In the genomic region with DNA sequence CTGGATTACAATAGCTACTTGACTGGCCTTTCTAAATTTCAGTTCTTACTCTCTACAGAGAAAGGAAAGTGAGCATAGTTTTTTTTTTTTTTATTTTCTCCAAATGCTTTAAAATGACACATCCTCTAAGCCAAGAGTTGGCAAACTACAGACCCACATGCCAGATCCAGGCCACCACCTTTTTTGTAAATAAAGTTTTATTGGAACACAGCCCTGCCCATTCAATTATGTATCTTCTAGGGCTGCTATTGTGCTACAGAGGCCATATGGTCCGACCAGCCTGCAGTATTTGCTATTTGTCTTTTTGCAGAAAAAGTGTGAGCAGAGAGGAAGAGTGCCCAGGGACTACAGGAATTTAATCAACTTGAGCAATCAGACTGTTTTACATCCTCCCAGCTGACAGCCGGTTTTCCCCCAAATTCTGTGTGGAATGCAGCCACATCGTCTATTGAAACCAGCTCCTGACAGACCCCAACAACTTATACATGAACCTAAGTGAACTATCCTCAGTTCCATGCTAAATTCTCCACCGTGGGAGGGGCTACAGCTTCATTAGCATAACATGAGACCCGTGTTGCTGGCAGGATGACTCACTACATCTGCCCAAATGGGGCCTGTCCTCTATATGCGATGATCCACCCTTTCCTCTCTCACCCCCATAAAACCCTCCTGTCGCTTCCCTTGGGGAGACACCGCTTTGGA, we compare ENCODE assay signal across 19 cellular contexts.
DNase-seq lines count a peak whose midpoint lies in the region; ATAC-seq and TF ChIP-seq lines count a peak whose summit lies in the region.
"Had no signal": no experiment of that assay in that cellular context is flagged by ENCODE, and none has a peak within 500 bp of the region (broad histone marks: within the 10 kb centered on the region; RNA-seq: fewer than 3 reads in every experiment).

No MANE protein-coding gene starts in this region.

- H3K4me1 ChIP-seq in HUES64 (ENCODE audit: insufficient read depth, low read length) (peaks cover 27% of the 10 kb centered on the region), mesendoderm (ENCODE audit: control insufficient read depth, low read depth, low read length) (peaks cover 17% of the 10 kb centered on the region)
- H3K4me1 ChIP-seq: vagina had no signal

- peak overlapping the region; percentile 99 for H2BK15ac ChIP-seq in mesendoderm (replicated peaks; ENCODE audit: low read depth)

- no peaks in the 10 kb centered on the region for H3K79me2 ChIP-seq in mesendoderm (ENCODE audit: control insufficient read depth, insufficient read depth, low read length)

- H3K4me3 ChIP-seq in HUES64 (ENCODE audit: low read length) (no peak overlapping the region), cardiac fibroblast (replicated peaks in 1 of 2; ENCODE audit: low read depth in 2 of 2, low read length in 2 of 2) (no peak overlapping the region), mesendoderm (ENCODE audit: low read length) (no peak overlapping the region)
- H3K4me3 ChIP-seq: skin epidermis, vagina had no signal

- H3K9me3 Mint-ChIP-seq in stimulated activated effector memory CD8-positive, alpha-beta T cell treated with anti-CD3 and anti-CD28 coated beads, Interleukin-12 subunit alpha, Interleukin-12 subunit beta, amount 100 ng/mL, for 72 hours: no peaks in the 10 kb centered on the region

- no peak overlapping the region for H3K4me2 ChIP-seq in mesendoderm (ENCODE audit: low read length)

- H3K56ac ChIP-seq in mesendoderm (ENCODE audit: low read length): peak overlapping the region; percentile 68

- ATAC-seq in HG03342 (IDR thresholded peaks at IDR 0.05; ENCODE audit: unreplicated experiment): no peak
- ATAC-seq in stimulated activated effector memory CD8-positive, alpha-beta T cell treated with anti-CD3 and anti-CD28 coated beads, Interleukin-12 subunit alpha, Interleukin-12 subunit beta, amount 100 ng/mL, for 72 hours: no peak
- ATAC-seq in GM19452 (IDR thresholded peaks at IDR 0.05; ENCODE audit: unreplicated experiment): no peak
- ATAC-seq: esophagus mucosa; Right ventricle myocardium inferior; stimulated activated naive CD8-positive, alpha-beta T cell treated with anti-CD3 and anti-CD28 coated beads, Interleukin-15, Interleukin-2, amounts not matched to agents 100 U/mL and 50 U/mL, for 24 hours had no signal

- DNase-seq in DMS 273 (lab: John Stamatoyannopoulos, UW; ENCODE audit: unreplicated experiment) (peak; percentile 74), cardiac fibroblast (ENCODE audit: low read depth in 2 of 2) (peak; percentile 23 to 41), mesendoderm (peak; percentile 96), NOMO-1 treated with dmso at 0.1 percent for 144 hours (lab: John Stamatoyannopoulos, UW; ENCODE audit: unreplicated experiment) (no peak)
- DNase-seq in stimulated activated effector memory CD8-positive, alpha-beta T cell treated with anti-CD3 and anti-CD28 coated beads, Interleukin-12 subunit alpha, Interleukin-12 subunit beta, amount 100 ng/mL, for 72 hours (ENCODE audit: low spot score in 2 of 2): no peak
- DNase-seq: amygdala; cortex of kidney; NCI-H2081; NCI-H748 treated with DMSO at 0.1 percent for 48 hours; stimulated activated naive CD8-positive, alpha-beta T cell treated with anti-CD3 and anti-CD28 coated beads, Interleukin-15, Interleukin-2, amounts not matched to agents 100 U/mL and 50 U/mL, for 24 hours; T-helper 9 cell had no signal

- peak overlapping the region; percentile 94 for H2BK5ac ChIP-seq in mesendoderm (ENCODE audit: low read length)

- H3K9me3 ChIP-seq in HUES64 (ENCODE audit: insufficient read depth, low read depth, low read length): no peaks in the 10 kb centered on the region
- H3K9me3 ChIP-seq: vagina had no signal

- no peaks in the 10 kb centered on the region for H3K36me3 Mint-ChIP-seq in stimulated activated effector memory CD8-positive, alpha-beta T cell treated with anti-CD3 and anti-CD28 coated beads, Interleukin-12 subunit alpha, Interleukin-12 subunit beta, amount 100 ng/mL, for 72 hours

- no peak overlapping the region for H3K23ac ChIP-seq in mesendoderm (ENCODE audit: low read length)

- H3K4me1 Mint-ChIP-seq in stimulated activated effector memory CD8-positive, alpha-beta T cell treated with anti-CD3 and anti-CD28 coated beads, Interleukin-12 subunit alpha, Interleukin-12 subunit beta, amount 100 ng/mL, for 72 hours: no peaks in the 10 kb centered on the region

- TF ChIP-seq CTCF in cardiac fibroblast (IDR thresholded peaks at IDR 0.05; ENCODE audit: low read depth, low read length): no peak

- no peak overlapping the region for H3K27ac Mint-ChIP-seq in stimulated activated effector memory CD8-positive, alpha-beta T cell treated with anti-CD3 and anti-CD28 coated beads, Interleukin-12 subunit alpha, Interleukin-12 subunit beta, amount 100 ng/mL, for 72 hours

- H3K18ac ChIP-seq in mesendoderm (ENCODE audit: low read length): peak overlapping the region; percentile 99

- no peak overlapping the region for H4K5ac ChIP-seq in mesendoderm (ENCODE audit: low read length)

- H3K4ac ChIP-seq in mesendoderm (ENCODE audit: low read depth, low read length): peak overlapping the region; percentile 86

- H2BK120ac ChIP-seq in mesendoderm (ENCODE audit: low read depth, low read length): peak overlapping the region; percentile 96

- H4K8ac ChIP-seq in mesendoderm (ENCODE audit: low read depth, low read length): peak overlapping the region; percentile 57

- H3K4me3 Mint-ChIP-seq in stimulated activated effector memory CD8-positive, alpha-beta T cell treated with anti-CD3 and anti-CD28 coated beads, Interleukin-12 subunit alpha, Interleukin-12 subunit beta, amount 100 ng/mL, for 72 hours: no peak overlapping the region

- H3K36me3 ChIP-seq in HUES64 (ENCODE audit: insufficient read depth, low read length) (no peaks in the 10 kb centered on the region), mesendoderm (ENCODE audit: control insufficient read depth, insufficient read depth, low read length) (no peaks in the 10 kb centered on the region)
- H3K36me3 ChIP-seq: vagina had no signal

- H3K9ac ChIP-seq in HUES64 (ENCODE audit: low read depth, low read length) (no peak overlapping the region), mesendoderm (ENCODE audit: low read length) (peak overlapping the region; percentile 56)

- H3K27ac ChIP-seq in HUES64 (ENCODE audit: low read depth, low read length): peak overlapping the region; percentile 58; the same call in 1 of the 2 replicates
- peak overlapping the region; percentile 94 for H3K27ac ChIP-seq in mesendoderm (ENCODE audit: low read depth, low read length)
- H3K27ac ChIP-seq: HL-60, skin epidermis, vagina had no signal

- H3K27me3 ChIP-seq in HUES64 (ENCODE audit: insufficient read depth, low read length) (no peaks in the 10 kb centered on the region), mesendoderm (ENCODE audit: insufficient read depth, low read length, poor library complexity) (no peaks in the 10 kb centered on the region)
- H3K27me3 ChIP-seq: vagina had no signal

- H3K79me1 ChIP-seq in mesendoderm (ENCODE audit: low read length): no peaks in the 10 kb centered on the region

- no peak overlapping the region for H2AK5ac ChIP-seq in mesendoderm (ENCODE audit: low read length)

- 35% methylated on average over 8 of the region's 8 CpGs for WGBS in HUES64
- no CpG with 5 or more reads among the region's 8 CpGs for WGBS in mesendoderm (ENCODE audit: extremely low coverage, insufficient coverage, low lambda C conversion rate)

Comparison
In these comparisons a context has a peak if more than half of its experiments do, and no peak if none do; other contexts are left out.
1. DNase-seq: peak in DMS 273 (single experiment), cardiac fibroblast (2 of 2) and mesendoderm (single experiment); none in stimulated activated effector memory CD8-positive, alpha-beta T cell treated with anti-CD3 and anti-CD28 coated beads, Interleukin-12 subunit alpha, Interleukin-12 subunit beta, amount 100 ng/mL, for 72 hours (0 of 2) and NOMO-1 treated with dmso at 0.1 percent for 144 hours (single experiment).